11 cellular contexts compared by ENCODE assay signal in genomic region chr10:103492655-103493261, GRCh38. TPM values are rescaled to one million over a fixed set of nuclear protein-coding genes. Genes with fewer than 3 reads are reported as not detected.
DNase-seq lines count a peak whose midpoint lies in the region; ATAC-seq and TF ChIP-seq lines count a peak whose summit lies in the region.
"Had no signal": no experiment of that assay in that cellular context is flagged by ENCODE, and none has a peak within 500 bp of the region (broad histone marks: within the 10 kb centered on the region; RNA-seq: fewer than 3 reads in every experiment).

No MANE protein-coding gene starts in this region.

- H3K4me1 Mint-ChIP-seq in stimulated activated naive CD8-positive, alpha-beta T cell treated with anti-CD3 and anti-CD28 coated beads, Interleukin-15, Interleukin-2, amounts not matched to agents 100 ng/mL and 50 ng/mL, for 24 hours (ENCODE audit: low read depth): peaks cover 26% of the 10 kb centered on the region
- peaks cover 11% of the 10 kb centered on the region for H3K4me1 Mint-ChIP-seq in activated naive CD8-positive, alpha-beta T cell treated with anti-CD3 and anti-CD28 coated beads, Interleukin-2, amount 10 ng/mL, durations not matched to agents 7 days and 5 days

- peak overlapping the region; percentile 3 for H2BK15ac ChIP-seq in mesenchymal stem cell (ENCODE audit: low read depth, poor library complexity, severe bottlenecking)

- DNase-seq in stimulated activated naive CD8-positive, alpha-beta T cell treated with anti-CD3 and anti-CD28 coated beads, Interleukin-15, Interleukin-2, amounts not matched to agents 100 U/mL and 50 U/mL, for 24 hours: no peak
- DNase-seq in activated naive CD8-positive, alpha-beta T cell treated with anti-CD3 and anti-CD28 coated beads, Interleukin-2, amount 10 ng/mL, durations not matched to agents 7 days and 5 days: no peak
- no peak for DNase-seq in mesenchymal stem cell
- DNase-seq in vagina (ENCODE audit: extremely low spot score in 2 of 2): no peak
- DNase-seq in glomerular visceral epithelial cell (ENCODE audit: extremely low spot score): no peak
- no peak for DNase-seq in NCI-H128 (lab: John Stamatoyannopoulos, UW; ENCODE audit: unreplicated experiment)
- DNase-seq in head of caudate nucleus: no peak
- DNase-seq: sigmoid colon had no signal

- H3K36me3 ChIP-seq in mesenchymal stem cell (ENCODE audit: control insufficient read depth in 1 of 2, insufficient read depth in 2 of 2, low read depth in 1 of 2, low read length in 2 of 2) (no peaks in the 10 kb centered on the region), vagina (no peaks in the 10 kb centered on the region)
- H3K36me3 ChIP-seq: MG63, sigmoid colon had no signal

- no peak overlapping the region for H2AFZ ChIP-seq in mesenchymal stem cell (ENCODE audit: low read depth, low read length)

- peaks cover 33% of the 10 kb centered on the region for H3K4me1 ChIP-seq in mesenchymal stem cell (ENCODE audit: control insufficient read depth, insufficient read depth, low read depth, low read length)
- H3K4me1 ChIP-seq in vagina: peaks cover 39% of the 10 kb centered on the region

- POLR2A ChIA-PET in activated naive CD8-positive, alpha-beta T cell treated with anti-CD3 and anti-CD28 coated beads, Interleukin-2, amount 10 ng/mL, durations not matched to agents 7 days and 5 days (lab: Charles Lee): interaction anchor here (0.6 to 1.1 kb wide), 5 partner anchors 12 to 96 kb away, joined by 3 read pairs; partner anchors contain the start of genes ATP5MK and PDCD11

- TF ChIP-seq CTCF in vagina (IDR thresholded peaks at IDR 0.05): no peak

- no peak for TF ChIP-seq POLR2A in vagina (IDR thresholded peaks at IDR 0.05)

- H4K91ac ChIP-seq in mesenchymal stem cell (ENCODE audit: low read length): peak overlapping the region; percentile 54

- H3K9ac ChIP-seq in mesenchymal stem cell (ENCODE audit: low read length): no peak overlapping the region

- H3K4me3 ChIP-seq in mesenchymal stem cell (ENCODE audit: insufficient read depth in 1 of 2, low read depth in 1 of 2, low read length in 2 of 2) (no peak overlapping the region), vagina (peak overlapping the region; percentile 59 to 69)

- intact Hi-C loops in vagina (cut with DNase I): no loop called here
- intact Hi-C loops in head of caudate nucleus (cut with DNase I): no loop called here

- H3K23ac ChIP-seq in mesenchymal stem cell (ENCODE audit: low read length in 2 of 2): no peak overlapping the region

- peak overlapping the region; percentile 3 to 10 for H3K4ac ChIP-seq in mesenchymal stem cell (ENCODE audit: low read depth in 1 of 2, low read length in 2 of 2)

- H3K27me3 ChIP-seq in mesenchymal stem cell (ENCODE audit: control insufficient read depth in 1 of 2, insufficient read depth in 1 of 2, low read length in 2 of 2) (peaks cover 48 to 50% of the 10 kb centered on the region in 2 experiments), vagina (no peaks in the 10 kb centered on the region)

- H2BK120ac ChIP-seq in mesenchymal stem cell (ENCODE audit: low read depth, low read length): peak overlapping the region; percentile 59

- WGBS in mesenchymal stem cell: 61% methylated on average over 5 of the region's 5 CpGs

- peaks cover 52% of the 10 kb centered on the region for H3K27me3 Mint-ChIP-seq in stimulated activated naive CD8-positive, alpha-beta T cell treated with anti-CD3 and anti-CD28 coated beads, Interleukin-15, Interleukin-2, amounts not matched to agents 100 ng/mL and 50 ng/mL, for 24 hours
- H3K27me3 Mint-ChIP-seq in activated naive CD8-positive, alpha-beta T cell treated with anti-CD3 and anti-CD28 coated beads, Interleukin-2, amount 10 ng/mL, durations not matched to agents 7 days and 5 days: peaks cover 55% of the 10 kb centered on the region

- H3K4me3 Mint-ChIP-seq in stimulated activated naive CD8-positive, alpha-beta T cell treated with anti-CD3 and anti-CD28 coated beads, Interleukin-15, Interleukin-2, amounts not matched to agents 100 ng/mL and 50 ng/mL, for 24 hours: peak overlapping the region; percentile 76
- peak overlapping the region; percentile 85 for H3K4me3 Mint-ChIP-seq in activated naive CD8-positive, alpha-beta T cell treated with anti-CD3 and anti-CD28 coated beads, Interleukin-2, amount 10 ng/mL, durations not matched to agents 7 days and 5 days

- no peak overlapping the region for H3K4me2 ChIP-seq in mesenchymal stem cell (ENCODE audit: low read length, poor library complexity, severe bottlenecking)

- H2BK12ac ChIP-seq in mesenchymal stem cell (ENCODE audit: low read length in 2 of 2): peak overlapping the region; percentile 29 to 86

- H2AK5ac ChIP-seq in mesenchymal stem cell (ENCODE audit: low read length, severe bottlenecking): peak overlapping the region; percentile 91

- peak overlapping the region; percentile 62 for H3K27ac ChIP-seq in mesenchymal stem cell (ENCODE audit: low read length, poor library complexity, severe bottlenecking)
- peak overlapping the region; percentile 71 for H3K27ac ChIP-seq in vagina

- no peaks in the 10 kb centered on the region for H3K9me3 ChIP-seq in mesenchymal stem cell (ENCODE audit: control insufficient read depth, low read length)
- H3K9me3 ChIP-seq in vagina: no peaks in the 10 kb centered on the region
- H3K9me3 ChIP-seq: MG63, sigmoid colon had no signal

- no peak for ATAC-seq in stimulated activated naive CD8-positive, alpha-beta T cell treated with anti-CD3 and anti-CD28 coated beads, Interleukin-15, Interleukin-2, amounts not matched to agents 100 U/mL and 50 U/mL, for 24 hours
- no peak for ATAC-seq in activated naive CD8-positive, alpha-beta T cell treated with anti-CD3 and anti-CD28 coated beads, Interleukin-2, amount 10 ng/mL, durations not matched to agents 7 days and 5 days (ENCODE audit: low read depth)

- no peak overlapping the region for H3K27ac Mint-ChIP-seq in stimulated activated naive CD8-positive, alpha-beta T cell treated with anti-CD3 and anti-CD28 coated beads, Interleukin-15, Interleukin-2, amounts not matched to agents 100 ng/mL and 50 ng/mL, for 24 hours
- no peak overlapping the region for H3K27ac Mint-ChIP-seq in activated naive CD8-positive, alpha-beta T cell treated with anti-CD3 and anti-CD28 coated beads, Interleukin-2, amount 10 ng/mL, durations not matched to agents 7 days and 5 days

- H3K18ac ChIP-seq in mesenchymal stem cell (ENCODE audit: low read depth in 1 of 2, low read length in 2 of 2): peak overlapping the region; percentile 55 to 75

- H3K79me1 ChIP-seq in mesenchymal stem cell (replicated peaks; ENCODE audit: low read length, poor library complexity, severe bottlenecking): no peaks in the 10 kb centered on the region

- H4K8ac ChIP-seq in mesenchymal stem cell (ENCODE audit: low read length): no peak overlapping the region

- H3K9me3 Mint-ChIP-seq in stimulated activated naive CD8-positive, alpha-beta T cell treated with anti-CD3 and anti-CD28 coated beads, Interleukin-15, Interleukin-2, amounts not matched to agents 100 ng/mL and 50 ng/mL, for 24 hours: no peaks in the 10 kb centered on the region
- H3K9me3 Mint-ChIP-seq in activated naive CD8-positive, alpha-beta T cell treated with anti-CD3 and anti-CD28 coated beads, Interleukin-2, amount 10 ng/mL, durations not matched to agents 7 days and 5 days: no peaks in the 10 kb centered on the region

- no peak overlapping the region for H3K14ac ChIP-seq in mesenchymal stem cell (ENCODE audit: low read length in 2 of 2)

- H3K36me3 Mint-ChIP-seq in stimulated activated naive CD8-positive, alpha-beta T cell treated with anti-CD3 and anti-CD28 coated beads, Interleukin-15, Interleukin-2, amounts not matched to agents 100 ng/mL and 50 ng/mL, for 24 hours (ENCODE audit: low read depth): no peaks in the 10 kb centered on the region
- no peaks in the 10 kb centered on the region for H3K36me3 Mint-ChIP-seq in activated naive CD8-positive, alpha-beta T cell treated with anti-CD3 and anti-CD28 coated beads, Interleukin-2, amount 10 ng/mL, durations not matched to agents 7 days and 5 days

- no peak overlapping the region for H2BK5ac ChIP-seq in mesenchymal stem cell (ENCODE audit: low read depth, low read length, poor library complexity, severe bottlenecking)

RNA-seq across cellular contexts. Expression of gene NEURL1, which starts 0.7 kb away (rescaled TPM):
- 1 to 10 TPM; 1.6 to 2.0 TPM for total RNA-seq in activated naive CD8-positive, alpha-beta T cell treated with anti-CD3 and anti-CD28 coated beads, Interleukin-2, amount 10 ng/mL, durations not matched to agents 7 days and 5 days
- 0.01 TPM for polyA plus RNA-seq in mesenchymal stem cell (2013, experiment 1 of 2)
- 0.04 TPM for polyA plus RNA-seq in mesenchymal stem cell (2013, experiment 2 of 2)
- total RNA-seq in vagina: 4.2 TPM

RNA-seq across cellular contexts. Expression of gene CALHM3, which starts 13.7 kb away (rescaled TPM):
- total RNA-seq in activated naive CD8-positive, alpha-beta T cell treated with anti-CD3 and anti-CD28 coated beads, Interleukin-2, amount 10 ng/mL, durations not matched to agents 7 days and 5 days: under 1 TPM; 0.17 to 0.67 TPM
- polyA plus RNA-seq in mesenchymal stem cell (2013, experiment 1 of 2): not detected
- not detected for polyA plus RNA-seq in mesenchymal stem cell (2013, experiment 2 of 2)
- not detected for total RNA-seq in vagina
- total RNA-seq: left colon, sigmoid colon had no signal
- polyA plus RNA-seq: sigmoid colon had no signal

RNA-seq across cellular contexts. Expression of gene CALHM1, which starts 34.1 kb away (rescaled TPM):
- total RNA-seq in activated naive CD8-positive, alpha-beta T cell treated with anti-CD3 and anti-CD28 coated beads, Interleukin-2, amount 10 ng/mL, durations not matched to agents 7 days and 5 days: under 1 TPM; 0.74 to 0.94 TPM
- polyA plus RNA-seq in mesenchymal stem cell (2013, experiment 1 of 2): not detected
- polyA plus RNA-seq in mesenchymal stem cell (2013, experiment 2 of 2): not detected
- total RNA-seq in vagina: not detected
- total RNA-seq: left colon, sigmoid colon had no signal

RNA-seq across cellular contexts. Expression of gene CALHM2, which starts 40.6 kb away (rescaled TPM):
- 100 to 1,000 TPM; 117 to 124 TPM for total RNA-seq in activated naive CD8-positive, alpha-beta T cell treated with anti-CD3 and anti-CD28 coated beads, Interleukin-2, amount 10 ng/mL, durations not matched to agents 7 days and 5 days
- 8.7 TPM for polyA plus RNA-seq in mesenchymal stem cell (2013, experiment 1 of 2)
- polyA plus RNA-seq in mesenchymal stem cell (2013, experiment 2 of 2): 8.2 TPM
- total RNA-seq in vagina: 94.3 TPM

Comparison
In these comparisons a context has a peak if more than half of its experiments do, and no peak if none do; other contexts are left out.
1. H3K4me3 ChIP-seq: peak in vagina (2 of 2); none in mesenchymal stem cell (0 of 2).